8 cellular contexts compared by ENCODE assay signal in the genomic region with DNA sequence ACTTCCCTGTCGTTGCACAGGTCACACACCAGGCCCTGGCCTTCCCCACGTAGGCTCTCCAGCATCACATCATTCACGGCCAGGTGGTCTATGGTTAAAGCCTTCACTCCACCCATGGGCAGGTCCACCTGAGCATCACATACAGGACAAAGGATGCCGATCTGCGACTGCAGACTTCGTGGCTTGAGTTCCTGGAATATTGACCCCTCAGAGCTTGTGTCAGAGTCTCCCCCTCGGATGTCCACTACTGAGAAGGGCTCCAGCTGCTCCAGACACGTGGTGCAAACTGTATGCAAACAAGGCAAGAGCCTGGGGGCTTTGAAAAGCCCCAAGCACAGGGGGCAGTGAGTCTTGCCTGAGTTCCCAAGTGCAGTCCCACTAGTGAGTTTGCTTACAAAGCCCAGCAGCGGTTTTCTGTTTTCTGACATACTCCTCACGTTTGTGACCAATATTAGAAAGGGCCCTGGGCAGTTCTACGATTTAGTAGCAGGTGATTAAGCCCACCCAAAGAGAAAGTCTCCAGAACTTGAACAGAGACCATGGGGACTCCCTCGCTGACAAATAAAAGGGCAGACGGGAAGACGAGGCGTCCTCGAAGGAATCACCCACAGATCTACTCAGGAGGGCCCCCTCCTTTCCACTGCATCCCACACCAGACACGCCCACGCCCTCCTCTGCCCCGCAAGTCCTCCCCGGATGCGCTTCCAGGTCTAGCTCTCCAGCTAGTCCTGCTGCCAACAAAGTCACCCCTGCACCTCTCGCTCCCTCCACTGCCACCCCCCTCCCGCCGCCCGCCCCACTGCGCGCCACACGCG.
DNase-seq lines count a peak whose midpoint lies in the region; ATAC-seq and TF ChIP-seq lines count a peak whose summit lies in the region.

No MANE protein-coding gene starts in this region.

- H3K4me1 Mint-ChIP-seq in stimulated activated naive B cell treated with anti-CD40 and anti-IgM and Interleukin-4, amounts not matched to agents 10 μg/mL and 1 μg/mL and 100 μg/mL, for 72 hours, result peaks cover 5 to 6% of the 10 kb centered on the region in 2 donors

- DNase-seq in NCI-H748 (lab: John Stamatoyannopoulos, UW; ENCODE audit: unreplicated experiment), result peak; percentile 78
- no peak for DNase-seq in NCI-H748 treated with DMSO at 0.1 percent for 48 hours (lab: John Stamatoyannopoulos, UW)
- DNase-seq in LoVo (ENCODE audit: low spot score), result peak; percentile 43
- no peak for DNase-seq in astrocyte of the cerebellum (ENCODE audit: low read depth)
- peak; percentile 57 for DNase-seq in iris pigment epithelial cell (ENCODE audit: low read depth)
- DNase-seq in stimulated activated naive B cell treated with anti-CD40 and anti-IgM and Interleukin-4, amounts not matched to agents 10 μg/mL and 1 μg/mL and 100 μg/mL, for 72 hours, result no peak
- DNase-seq in NAMALWA (ENCODE audit: low spot score), result no peak

- ATAC-seq in stimulated activated naive B cell treated with anti-CD40 and anti-IgM and Interleukin-4, amounts not matched to agents 10 μg/mL and 1 μg/mL and 100 μg/mL, for 72 hours (replicated peaks), result no peak
- no peak for ATAC-seq in HG03354 (IDR thresholded peaks at IDR 0.05; ENCODE audit: poor library complexity, severe bottlenecking, unreplicated experiment)

- in situ Hi-C loops in astrocyte of the cerebellum (cut with HindIII; ENCODE audit: low sequenced_read_pairs), result no loop called here

- no peak for TF ChIP-seq CTCF in astrocyte of the cerebellum (IDR thresholded peaks at IDR 0.05; ENCODE audit: low read depth, low read length, missing control alignments)

- no peaks in the 10 kb centered on the region for H3K27me3 Mint-ChIP-seq in stimulated activated naive B cell treated with anti-CD40 and anti-IgM and Interleukin-4, amounts not matched to agents 10 μg/mL and 1 μg/mL and 100 μg/mL, for 72 hours

- H3K27ac Mint-ChIP-seq in stimulated activated naive B cell treated with anti-CD40 and anti-IgM and Interleukin-4, amounts not matched to agents 10 μg/mL and 1 μg/mL and 100 μg/mL, for 72 hours, result no peak overlapping the region

- H3K9me3 Mint-ChIP-seq in stimulated activated naive B cell treated with anti-CD40 and anti-IgM and Interleukin-4, amounts not matched to agents 10 μg/mL and 1 μg/mL and 100 μg/mL, for 72 hours, result no peaks in the 10 kb centered on the region

- H3K36me3 Mint-ChIP-seq in stimulated activated naive B cell treated with anti-CD40 and anti-IgM and Interleukin-4, amounts not matched to agents 10 μg/mL and 1 μg/mL and 100 μg/mL, for 72 hours, result peaks cover 1 to 4% of the 10 kb centered on the region in 2 donors

- H3K4me3 Mint-ChIP-seq in stimulated activated naive B cell treated with anti-CD40 and anti-IgM and Interleukin-4, amounts not matched to agents 10 μg/mL and 1 μg/mL and 100 μg/mL, for 72 hours, result peak overlapping the region; percentile 89 to 91

- peak overlapping the region; percentile 73 for H3K4me3 ChIP-seq in astrocyte of the cerebellum (ENCODE audit: low read depth, low read length)

Comparison
In these comparisons a context has a peak if more than half of its experiments do, and no peak if none do; other contexts are left out.
1. DNase-seq: peak in NCI-H748 (single experiment), LoVo (single experiment) and iris pigment epithelial cell (single experiment); none in NCI-H748 treated with DMSO at 0.1 percent for 48 hours (single experiment), astrocyte of the cerebellum (single experiment), stimulated activated naive B cell treated with anti-CD40 and anti-IgM and Interleukin-4, amounts not matched to agents 10 μg/mL and 1 μg/mL and 100 μg/mL, for 72 hours (single experiment) and NAMALWA (single experiment).